Comparison of ENCODE assay signal across 2 cellular contexts in genomic region chr21:36745459-36745858, GRCh38.
TF ChIP-seq lines count a peak whose summit lies in the region.

No MANE protein-coding gene starts in this region.

TF ChIP-seq in IMR-90, 13 proteins besides CTCF, POLR2A, EP300 and RAD21:
- no peak for TF ChIP-seq CEBPB (IDR thresholded peaks at IDR 0.05; ENCODE audit: low read depth, low read length)
- no peak for TF ChIP-seq RFX5 (IDR thresholded peaks at IDR 0.05; ENCODE audit: low read depth, low read length)
- TF ChIP-seq FOS (IDR thresholded peaks at IDR 0.05; ENCODE audit: low read depth, low read length), result no peak
- no peak for TF ChIP-seq MAZ (IDR thresholded peaks at IDR 0.05; ENCODE audit: borderline replicate concordance, low read depth, low read length)
- no peak for TF ChIP-seq MAFK (IDR thresholded peaks at IDR 0.05; ENCODE audit: low read depth, low read length)
- TF ChIP-seq, protein P1, sequence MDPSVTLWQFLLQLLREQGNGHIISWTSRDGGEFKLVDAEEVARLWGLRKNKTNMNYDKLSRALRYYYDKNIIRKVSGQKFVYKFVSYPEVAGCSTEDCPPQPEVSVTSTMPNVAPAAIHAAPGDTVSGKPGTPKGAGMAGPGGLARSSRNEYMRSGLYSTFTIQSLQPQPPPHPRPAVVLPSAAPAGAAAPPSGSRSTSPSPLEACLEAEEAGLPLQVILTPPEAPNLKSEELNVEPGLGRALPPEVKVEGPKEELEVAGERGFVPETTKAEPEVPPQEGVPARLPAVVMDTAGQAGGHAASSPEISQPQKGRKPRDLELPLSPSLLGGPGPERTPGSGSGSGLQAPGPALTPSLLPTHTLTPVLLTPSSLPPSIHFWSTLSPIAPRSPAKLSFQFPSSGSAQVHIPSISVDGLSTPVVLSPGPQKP (IDR thresholded peaks at IDR 0.05; ENCODE audit: borderline replicate concordance, low read depth, low read length), result no peak
- no peak for TF ChIP-seq BHLHE40 (IDR thresholded peaks at IDR 0.05; ENCODE audit: low read depth, low read length)
- no peak for TF ChIP-seq NFE2L2 (IDR thresholded peaks at IDR 0.05; ENCODE audit: low read depth, low read length)
TF ChIP-seq in IMR-90: peak in this region for 0.

TF ChIP-seq in K562, 482 proteins besides CTCF, POLR2A, EP300 and RAD21:
- TF ChIP-seq ZNF644 (tag; IDR thresholded peaks at IDR 0.05; ENCODE audit: low read depth) (no peak), RBM25 (IDR thresholded peaks at IDR 0.05; ENCODE audit: low read depth, low read length, severe bottlenecking) (peak; percentile 67), KDM1A (IDR thresholded peaks at IDR 0.05) (0 out of 4 replicates have a peak, but pooled peaks of 1 of the 2 experiments have one; percentile 10), RCOR1 (IDR thresholded peaks at IDR 0.05; ENCODE audit: borderline replicate concordance in 1 of 2, low read depth in 2 of 2, low read length in 2 of 2) (0 out of 4 replicates have a peak, but pooled peaks of 1 of the 2 experiments have one; percentile 7), PHF20 (IDR thresholded peaks at IDR 0.05; ENCODE audit: partially characterized antibody) (no peak), ZNF561 (CRISPR knock-in tag; conservative IDR thresholded peaks at IDR 0.05) (no peak)
- TF ChIP-seq, protein P2, sequence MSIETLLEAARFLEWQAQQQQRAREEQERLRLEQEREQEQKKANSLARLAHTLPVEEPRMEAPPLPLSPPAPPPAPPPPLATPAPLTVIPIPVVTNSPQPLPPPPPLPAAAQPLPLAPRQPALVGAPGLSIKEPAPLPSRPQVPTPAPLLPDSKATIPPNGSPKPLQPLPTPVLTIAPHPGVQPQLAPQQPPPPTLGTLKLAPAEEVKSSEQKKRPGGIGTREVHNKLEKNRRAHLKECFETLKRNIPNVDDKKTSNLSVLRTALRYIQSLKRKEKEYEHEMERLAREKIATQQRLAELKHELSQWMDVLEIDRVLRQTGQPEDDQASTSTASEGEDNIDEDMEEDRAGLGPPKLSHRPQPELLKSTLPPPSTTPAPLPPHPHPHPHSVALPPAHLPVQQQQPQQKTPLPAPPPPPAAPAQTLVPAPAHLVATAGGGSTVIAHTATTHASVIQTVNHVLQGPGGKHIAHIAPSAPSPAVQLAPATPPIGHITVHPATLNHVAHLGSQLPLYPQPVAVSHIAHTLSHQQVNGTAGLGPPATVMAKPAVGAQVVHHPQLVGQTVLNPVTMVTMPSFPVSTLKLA (conservative IDR thresholded peaks at IDR 0.05), result no peak
